1 cellular context compared by ENCODE assay signal in genomic region chr19:17796013-17796837, GRCh38.
TF ChIP-seq lines count a peak whose summit lies in the region.

No MANE protein-coding gene starts in this region.

TF ChIP-seq in HepG2, 621 proteins besides CTCF, POLR2A, EP300 and RAD21 (continued from another document and continues in another):
- TF ChIP-seq ZNF687 (CRISPR knock-in tag; IDR thresholded peaks at IDR 0.05) (peak; percentile 64), ZNF251 (CRISPR knock-in tag; IDR thresholded peaks at IDR 0.05) (no peak), MBD4 (IDR thresholded peaks at IDR 0.05; ENCODE audit: borderline replicate concordance, low read length) (no peak), GATAD2A (CRISPR knock-in tag; IDR thresholded peaks at IDR 0.05) (peak; percentile 27), ZFP37 (CRISPR knock-in tag; IDR thresholded peaks at IDR 0.05; ENCODE audit: borderline replicate concordance) (no peak), ZNF253 (CRISPR knock-in tag; IDR thresholded peaks at IDR 0.05; ENCODE audit: borderline replicate concordance) (no peak), REST (IDR thresholded peaks at IDR 0.05; ENCODE audit: borderline replicate concordance in 1 of 2, low read depth in 1 of 2, low read length in 2 of 2) (no peak), ZNF770 (CRISPR knock-in tag; IDR thresholded peaks at IDR 0.05) (peak; percentile 90), ZNF274 (CRISPR knock-in tag; IDR thresholded peaks at IDR 0.05) (no peak), ZNF850 (CRISPR knock-in tag; conservative IDR thresholded peaks at IDR 0.05) (no peak), SALL1 (CRISPR knock-in tag; IDR thresholded peaks at IDR 0.05) (peak; percentile 54), SMAD3 (CRISPR knock-in tag; IDR thresholded peaks at IDR 0.05) (no peak), ZNF282 (IDR thresholded peaks at IDR 0.05; ENCODE audit: partially characterized antibody) (no peak), IRF1 (CRISPR knock-in tag; IDR thresholded peaks at IDR 0.05; ENCODE audit: low read depth) (no peak), ZNF260 (CRISPR knock-in tag; IDR thresholded peaks at IDR 0.05; ENCODE audit: borderline replicate concordance, low read depth) (no peak), CEBPZ (IDR thresholded peaks at IDR 0.05; ENCODE audit: low read length) (no peak), RFXANK (CRISPR knock-in tag; IDR thresholded peaks at IDR 0.05) (no peak), CBX1 (IDR thresholded peaks at IDR 0.05; ENCODE audit: low read depth) (no peak), ZNF547 (CRISPR knock-in tag; IDR thresholded peaks at IDR 0.05) (no peak), HOXA7 (CRISPR knock-in tag; IDR thresholded peaks at IDR 0.05) (no peak), ZNF264 (CRISPR knock-in tag; IDR thresholded peaks at IDR 0.05) (no peak), HDAC6 (IDR thresholded peaks at IDR 0.05; ENCODE audit: low read depth, low read length) (no peak), ZNF619 (CRISPR knock-in tag; IDR thresholded peaks at IDR 0.05) (no peak), TMF1 (CRISPR knock-in tag; IDR thresholded peaks at IDR 0.05; ENCODE audit: low read depth) (no peak), HNRNPL (IDR thresholded peaks at IDR 0.05; ENCODE audit: low read depth, low read length) (0 out of 2 replicates have a peak, but pooled peaks have one; percentile 24), PITX1 (CRISPR knock-in tag; IDR thresholded peaks at IDR 0.05) (peak; percentile 55; the same call in 1 of the 2 replicates), SNAPC2 (CRISPR knock-in tag; IDR thresholded peaks at IDR 0.05) (no peak), JUNB (CRISPR knock-in tag; IDR thresholded peaks at IDR 0.05; ENCODE audit: borderline replicate concordance) (no peak), PRDM15 (CRISPR knock-in tag; IDR thresholded peaks at IDR 0.05) (peak; percentile 82), AKNA (CRISPR knock-in tag; IDR thresholded peaks at IDR 0.05; ENCODE audit: borderline replicate concordance) (no peak), ZNF570 (CRISPR knock-in tag; IDR thresholded peaks at IDR 0.05; ENCODE audit: borderline replicate concordance) (no peak), PPARG (CRISPR knock-in tag; conservative IDR thresholded peaks at IDR 0.05) (peak; percentile 56), HES4 (CRISPR knock-in tag; IDR thresholded peaks at IDR 0.05; ENCODE audit: borderline replicate concordance) (no peak), ZFX (CRISPR knock-in tag; IDR thresholded peaks at IDR 0.05; ENCODE audit: low read depth) (peak; percentile 42; the same call in 1 of the 2 replicates), ZNF431 (CRISPR knock-in tag; IDR thresholded peaks at IDR 0.05; ENCODE audit: borderline replicate concordance, low read depth) (peak; percentile 26; the same call in 1 of the 2 replicates), ZNF331 (CRISPR knock-in tag; IDR thresholded peaks at IDR 0.05) (no peak), U2AF2 (IDR thresholded peaks at IDR 0.05; ENCODE audit: low read depth, low read length) (no peak), ZBTB7B (CRISPR knock-in tag; IDR thresholded peaks at IDR 0.05) (0 out of 2 replicates have a peak, but pooled peaks have one; percentile 17), WIZ (CRISPR knock-in tag; IDR thresholded peaks at IDR 0.05) (no peak)
